1 cellular context compared by ENCODE assay signal in genomic region chr4:72496119-72496518, GRCh38.
TF ChIP-seq lines count a peak whose summit lies in the region.

No MANE protein-coding gene starts in this region.

TF ChIP-seq in HCT116, 20 proteins besides CTCF, POLR2A, EP300 and RAD21 (continued from another document):
- TF ChIP-seq ELF1 (IDR thresholded peaks at IDR 0.05; ENCODE audit: borderline replicate concordance, low read depth) (no peak), REST (IDR thresholded peaks at IDR 0.05; ENCODE audit: low read depth) (no peak)
TF ChIP-seq in HCT116: peak in this region for 0.
